Comparison of ENCODE assay signal across 1 cellular context in the genomic region with DNA sequence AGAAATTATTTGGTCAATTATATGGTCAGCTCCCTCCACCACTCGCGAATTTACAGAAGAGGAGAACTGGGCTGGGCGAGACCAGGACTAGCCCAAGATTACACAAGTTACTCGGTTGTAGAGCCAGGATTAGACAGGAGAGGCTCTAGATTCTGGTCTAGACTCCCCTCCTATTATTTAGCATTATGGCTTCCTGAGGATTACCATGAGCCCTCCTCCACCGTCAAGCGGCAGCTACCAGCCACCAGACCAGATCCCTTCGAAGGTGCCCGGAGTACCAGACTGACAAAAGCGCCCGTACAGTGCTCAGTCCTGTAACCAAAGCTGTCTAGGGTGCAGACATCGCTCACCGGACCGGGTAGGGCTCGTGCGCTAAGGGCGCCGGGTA.
TF ChIP-seq lines count a peak whose summit lies in the region.

No MANE protein-coding gene starts in this region.

TF ChIP-seq in liver, 16 proteins besides CTCF, POLR2A, EP300 and RAD21 (continued from another document):
- TF ChIP-seq, protein P1, sequence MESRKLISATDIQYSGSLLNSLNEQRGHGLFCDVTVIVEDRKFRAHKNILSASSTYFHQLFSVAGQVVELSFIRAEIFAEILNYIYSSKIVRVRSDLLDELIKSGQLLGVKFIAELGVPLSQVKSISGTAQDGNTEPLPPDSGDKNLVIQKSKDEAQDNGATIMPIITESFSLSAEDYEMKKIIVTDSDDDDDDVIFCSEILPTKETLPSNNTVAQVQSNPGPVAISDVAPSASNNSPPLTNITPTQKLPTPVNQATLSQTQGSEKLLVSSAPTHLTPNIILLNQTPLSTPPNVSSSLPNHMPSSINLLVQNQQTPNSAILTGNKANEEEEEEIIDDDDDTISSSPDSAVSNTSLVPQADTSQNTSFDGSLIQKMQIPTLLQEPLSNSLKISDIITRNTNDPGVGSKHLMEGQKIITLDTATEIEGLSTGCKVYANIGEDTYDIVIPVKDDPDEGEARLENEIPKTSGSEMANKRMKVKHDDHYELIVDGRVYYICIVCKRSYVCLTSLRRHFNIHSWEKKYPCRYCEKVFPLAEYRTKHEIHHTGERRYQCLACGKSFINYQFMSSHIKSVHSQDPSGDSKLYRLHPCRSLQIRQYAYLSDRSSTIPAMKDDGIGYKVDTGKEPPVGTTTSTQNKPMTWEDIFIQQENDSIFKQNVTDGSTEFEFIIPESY (IDR thresholded peaks at IDR 0.05): no peak
- TF ChIP-seq GABPA (IDR thresholded peaks at IDR 0.05 in 1 of 2, conservative IDR thresholded peaks at IDR 0.05 in 1 of 2): no peak
